Comparison of ENCODE assay signal across 9 cellular contexts in the genomic region with DNA sequence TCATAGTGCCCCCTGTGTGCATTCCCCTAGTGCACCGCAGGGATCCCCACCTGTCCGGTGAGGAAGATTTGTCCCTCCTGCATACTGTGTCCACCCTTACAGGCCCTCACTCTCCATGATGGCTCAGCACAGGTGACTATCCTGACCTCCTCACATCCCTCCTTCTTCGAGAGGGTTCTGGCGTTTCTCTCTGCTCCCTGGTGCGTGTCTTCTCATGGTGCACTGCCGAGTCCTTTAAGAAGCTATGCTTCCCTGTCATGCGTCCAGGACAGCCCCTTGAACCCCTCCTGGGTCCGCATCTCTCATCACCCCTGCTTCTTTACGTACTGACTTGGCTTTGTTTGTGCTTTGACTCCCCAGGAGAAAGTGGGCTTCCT. TPM values are rescaled to one million over a fixed set of nuclear protein-coding genes. Genes with fewer than 3 reads are reported as not detected.
DNase-seq lines count a peak whose midpoint lies in the region; ATAC-seq and TF ChIP-seq lines count a peak whose summit lies in the region.
"Had no signal": no experiment of that assay in that cellular context is flagged by ENCODE, and none has a peak within 500 bp of the region (broad histone marks: within the 10 kb centered on the region; RNA-seq: fewer than 3 reads in every experiment).

No MANE protein-coding gene starts in this region.

- no peak for TF ChIP-seq POLR2A in right lobe of liver (IDR thresholded peaks at IDR 0.05)

- no peaks in the 10 kb centered on the region for H3K9me3 Mint-ChIP-seq in T-helper 1 cell treated with Interleukin-12 subunit alpha and Interleukin-12 subunit beta and Interleukin-4 antibody, amounts not matched to agents 30 μg/mL and 1 μg/mL, for 36 hours

- intact Hi-C loops in right lobe of liver (cut with DNase I), result no loop called here

- H3K36me3 ChIP-seq in right lobe of liver, result no peaks in the 10 kb centered on the region

- H3K9me3 ChIP-seq in right lobe of liver, result no peaks in the 10 kb centered on the region

- H3K4me3 Mint-ChIP-seq in T-helper 1 cell treated with Interleukin-12 subunit alpha and Interleukin-12 subunit beta and Interleukin-4 antibody, amounts not matched to agents 30 μg/mL and 1 μg/mL, for 36 hours, result peak overlapping the region; percentile 80

- H3K27me3 Mint-ChIP-seq in T-helper 1 cell treated with Interleukin-12 subunit alpha and Interleukin-12 subunit beta and Interleukin-4 antibody, amounts not matched to agents 30 μg/mL and 1 μg/mL, for 36 hours (ENCODE audit: low read depth), result peaks cover 10% of the 10 kb centered on the region

- H3K27ac ChIP-seq in right lobe of liver, result peak overlapping the region in 1 of 3 donors; percentile 52
- H3K27ac ChIP-seq in temporal lobe (ENCODE audit: low read depth, low read length), result peak overlapping the region; percentile 89

- peaks cover 10% of the 10 kb centered on the region for H3K4me1 Mint-ChIP-seq in T-helper 1 cell treated with Interleukin-12 subunit alpha and Interleukin-12 subunit beta and Interleukin-4 antibody, amounts not matched to agents 30 μg/mL and 1 μg/mL, for 36 hours (ENCODE audit: low read depth)

- DNase-seq in T-helper 1 cell (no peak), astrocyte of the spinal cord (ENCODE audit: low read depth, low spot score) (no peak), right lobe of liver (no peak), mesenteric fat pad (ENCODE audit: low spot score) (no peak)
- DNase-seq in stimulated activated CD4-positive, alpha-beta T cell treated with anti-CD3 and anti-CD28 coated beads, Interleukin-12 subunit alpha, Interleukin-12 subunit beta, amount 100 ng/mL, for 4 hours, result no peak
- DNase-seq: ACHN had no signal

- ATAC-seq in right lobe of liver (no peak), GM19467 (IDR thresholded peaks at IDR 0.05; ENCODE audit: unreplicated experiment) (no peak)

- no peaks in the 10 kb centered on the region for H3K27me3 ChIP-seq in right lobe of liver

- no peaks in the 10 kb centered on the region for H3K36me3 Mint-ChIP-seq in T-helper 1 cell treated with Interleukin-12 subunit alpha and Interleukin-12 subunit beta and Interleukin-4 antibody, amounts not matched to agents 30 μg/mL and 1 μg/mL, for 36 hours (ENCODE audit: low read depth)

- WGBS in right lobe of liver (ENCODE audit: insufficient coverage, low coverage, low lambda C conversion rate, missing lambda C conversion rate), result 40% methylated on average over 8 of the region's 9 CpGs

- in situ Hi-C loops in astrocyte of the spinal cord (cut with HindIII; ENCODE audit: low sequenced_read_pairs), result no loop called here

- TF ChIP-seq CTCF in astrocyte of the spinal cord (IDR thresholded peaks at IDR 0.05; ENCODE audit: low read depth, low read length) (no peak), right lobe of liver (IDR thresholded peaks at IDR 0.05) (no peak)

- peaks cover 0 to 19% (median 6%) of the 10 kb centered on the region in 4 donors for H3K4me1 ChIP-seq in right lobe of liver

- peak overlapping the region; percentile 69 for H3K27ac Mint-ChIP-seq in T-helper 1 cell treated with Interleukin-12 subunit alpha and Interleukin-12 subunit beta and Interleukin-4 antibody, amounts not matched to agents 30 μg/mL and 1 μg/mL, for 36 hours

- peak overlapping the region; percentile 52 for H3K4me3 ChIP-seq in astrocyte of the spinal cord (ENCODE audit: low read depth, low read length)
- H3K4me3 ChIP-seq in right lobe of liver, result peak overlapping the region; percentile 49 to 91 (median 72)

RNA-seq across cellular contexts. Expression of a gene that starts 1.0 kb away (rescaled TPM):
- total RNA-seq in right lobe of liver (10 to 100 TPM; 51.0 to 99.1 (median 63.5) TPM), temporal lobe (127 TPM), mesenteric fat pad (95.5 TPM)

RNA-seq across cellular contexts. Expression of a gene that starts 49.1 kb away (rescaled TPM):
- total RNA-seq in right lobe of liver, result 100 to 1,000 TPM in 3 of 6 experiments, 10 to 100 TPM in 3; 50.1 to 119 (median 90.5) TPM
- total RNA-seq in temporal lobe, result 21.6 TPM
- 115 TPM for total RNA-seq in mesenteric fat pad
